ENCODE assay signal across 17 cellular contexts in genomic region chr7:108296911-108297310, GRCh38.
A peak's percentile ranks its signal among the peaks of the same experiment; 100 is the strongest.
DNase-seq lines count a peak whose midpoint lies in the region; TF ChIP-seq lines count a peak whose summit lies in the region.
"Had no signal": no experiment of that assay in that cellular context is flagged by ENCODE, and none has a peak within 500 bp of the region (broad histone marks: within the 10 kb centered on the region; RNA-seq: fewer than 3 reads in every experiment).

No MANE protein-coding gene starts in this region.

- CTCF ChIA-PET in RWPE1 (lab: Yijun Ruan, JAX) = no interaction called here

- POLR2A ChIA-PET in RWPE1 (lab: Yijun Ruan, JAX; ENCODE audit: low non-redundant PET) = no interaction called here

- no peak for TF ChIP-seq CTCF in RWPE1 (conservative IDR thresholded peaks at IDR 0.05; ENCODE audit: low read depth)

- DNase-seq in COLO829 (ENCODE audit: low spot score) (peak; percentile 89), LHCN-M2 (ENCODE audit: low read depth) (peak; percentile 47), astrocyte of the hippocampus (ENCODE audit: low read depth, low spot score) (peak; percentile 70), lung microvascular endothelial cell (ENCODE audit: low read depth in 2 of 2) (peak; percentile 47 to 60), SIG-M5 treated with dmso at 0.1 percent for 504 hours (lab: John Stamatoyannopoulos, UW; ENCODE audit: unreplicated experiment) (no peak), RWPE1 (ENCODE audit: low spot score) (no peak), DMS53 treated with DMSO at 0.1 percent for 48 hours (lab: John Stamatoyannopoulos, UW; ENCODE audit: unreplicated experiment) (no peak)
- DNase-seq: ACHN; Calu3; CD4-positive, alpha-beta memory T cell; DMS153; MM.1S; NCI-H1048; NCI-H1417 treated with DMSO at 0.1 percent for 48 hours; NCI-H187 treated with DMSO at 0.1 percent for 48 hours; NCI-H748 treated with DMSO at 0.1 percent for 48 hours had no signal

- H3K27ac ChIP-seq in RWPE1 = no peak overlapping the region
- H3K27ac ChIP-seq: BLaER1 had no signal

Comparison
In these comparisons a context has a peak if more than half of its experiments do, and no peak if none do; other contexts are left out.
1. DNase-seq: peak in COLO829 (single experiment), LHCN-M2 (single experiment), astrocyte of the hippocampus (single experiment) and lung microvascular endothelial cell (2 of 2); none in SIG-M5 treated with dmso at 0.1 percent for 504 hours (single experiment), RWPE1 (single experiment) and DMS53 treated with DMSO at 0.1 percent for 48 hours (single experiment).